39 cellular contexts compared by ENCODE assay signal in the genomic region with DNA sequence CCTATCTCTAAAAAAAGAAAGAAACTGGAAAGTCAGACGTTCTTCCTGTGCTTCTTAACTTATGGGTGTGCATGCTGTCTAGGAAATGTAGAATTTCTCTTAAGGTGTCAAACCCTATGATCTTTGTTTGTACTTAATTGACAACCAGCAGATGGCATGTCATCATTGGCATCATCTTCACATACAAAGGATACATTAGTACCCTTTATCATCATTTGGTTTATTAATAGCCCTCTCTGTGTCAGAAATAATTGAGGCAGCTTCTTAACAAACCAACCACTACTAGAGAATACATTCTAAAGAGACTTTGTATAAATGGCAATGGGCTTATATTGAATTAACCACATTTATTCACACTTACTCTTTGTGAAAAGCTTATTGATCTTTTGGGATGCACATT.
"Had no signal": no experiment of that assay in that cellular context is flagged by ENCODE, and none has a peak within 500 bp of the region (broad histone marks: within the 10 kb centered on the region; RNA-seq: fewer than 3 reads in every experiment).

No MANE protein-coding gene starts in this region.

- H3K9me3 Mint-ChIP-seq: activated naive CD4-positive, alpha-beta T cell treated with anti-CD3 and anti-CD28 coated beads for 36 hours; activated naive CD4-positive, alpha-beta T cell treated with anti-CD3 and anti-CD28 coated beads, Interleukin-2, amount 10 ng/mL, durations not matched to agents 7 days and 5 days; activated naive CD4-positive, alpha-beta T cell treated with anti-CD3 and anti-CD28 coated beads, Interleukin-2, amount 50 U/mL, for 24 hours; activated naive CD4-positive, alpha-beta T cell treated with anti-CD3 and anti-CD28 coated beads, Interleukin-2, amount 50 U/mL, for 72 hours; activated naive CD8-positive, alpha-beta T cell treated with anti-CD3 and anti-CD28 coated beads for 36 hours; activated naive CD8-positive, alpha-beta T cell treated with anti-CD3 and anti-CD28 coated beads, Interleukin-2, amount 10 ng/mL, durations not matched to agents 7 days and 5 days; activated naive CD8-positive, alpha-beta T cell treated with anti-CD3 and anti-CD28 coated beads, Interleukin-2, amount 50 U/mL, for 24 hours; activated T-cell treated with anti-CD3 and anti-CD28 coated beads, Interleukin-2, amount 50 U/mL, for 24 hours; activated T-cell treated with anti-CD3 and anti-CD28 coated beads, Interleukin-2, amount 50 U/mL, for 4 hours; activated T-cell treated with anti-CD3 and anti-CD28 coated beads, Interleukin-2, amount 50 U/mL, for 72 hours; activated T-helper 1 cell treated with anti-CD3 and anti-CD28 coated beads, Interleukin-12 subunit alpha, Interleukin-12 subunit beta, Interleukin-2, Interleukin-4 antibody, amounts not matched to agents 30 ng/mL and 10 ng/mL and 1 ng/mL, durations not matched to agents 14 hours and 24 hours and 36 hours; activated T-helper 17 cell treated with anti-CD3 and anti-CD28 coated beads, Interleukin-2, amount 50 U/mL, for 72 hours; activated T-helper 2 cell treated with anti-CD3 and anti-CD28 coated beads, Interferon-gamma antibody, Interleukin-2, Interleukin-4, amounts not matched to agents 10 μg/mL and 5 μg/mL and 100 μg/mL, durations not matched to agents 14 hours and 24 hours and 36 hours; brain; central memory CD8-positive, alpha-beta T cell had no signal

- H3K4me1 Mint-ChIP-seq: activated naive CD4-positive, alpha-beta T cell treated with anti-CD3 and anti-CD28 coated beads, Interleukin-2, amount 10 ng/mL, durations not matched to agents 7 days and 5 days; activated naive CD4-positive, alpha-beta T cell treated with anti-CD3 and anti-CD28 coated beads, Interleukin-2, amount 50 U/mL, for 24 hours; activated naive CD8-positive, alpha-beta T cell treated with anti-CD3 and anti-CD28 coated beads, Interleukin-2, amount 10 ng/mL, durations not matched to agents 7 days and 5 days; activated naive CD8-positive, alpha-beta T cell treated with anti-CD3 and anti-CD28 coated beads, Interleukin-2, amount 50 U/mL, for 24 hours; activated T-helper 17 cell treated with anti-CD3 and anti-CD28 coated beads, Interleukin-2, amount 50 U/mL, for 72 hours; brain; central memory CD8-positive, alpha-beta T cell had no signal

- H3K4me1 ChIP-seq: adrenal gland, ascending aorta, breast epithelium had no signal

- ATAC-seq: activated naive CD8-positive, alpha-beta T cell treated with anti-CD3 and anti-CD28 coated beads, Interleukin-2, amount 50 U/mL, for 24 hours; activated T-cell treated with anti-CD3 and anti-CD28 coated beads, Interleukin-2, amount 50 U/mL, for 4 hours; activated T-helper 17 cell treated with anti-CD3 and anti-CD28 coated beads, Interleukin-2, amount 50 U/mL, for 72 hours; body of pancreas had no signal

- H3K9me3 ChIP-seq: adrenal gland, ascending aorta, body of pancreas, breast epithelium had no signal

- H3K4me3 Mint-ChIP-seq: activated naive CD4-positive, alpha-beta T cell treated with anti-CD3 and anti-CD28 coated beads for 36 hours; activated naive CD4-positive, alpha-beta T cell treated with anti-CD3 and anti-CD28 coated beads, Interleukin-2, amount 10 ng/mL, durations not matched to agents 7 days and 5 days; activated naive CD4-positive, alpha-beta T cell treated with anti-CD3 and anti-CD28 coated beads, Interleukin-2, amount 50 U/mL, for 24 hours; activated naive CD8-positive, alpha-beta T cell; activated naive CD8-positive, alpha-beta T cell treated with anti-CD3 and anti-CD28 coated beads for 36 hours; activated naive CD8-positive, alpha-beta T cell treated with anti-CD3 and anti-CD28 coated beads, Interleukin-2, amount 10 ng/mL, durations not matched to agents 7 days and 5 days; activated naive CD8-positive, alpha-beta T cell treated with anti-CD3 and anti-CD28 coated beads, Interleukin-2, amount 50 U/mL, for 24 hours; activated T-cell treated with anti-CD3 and anti-CD28 coated beads, Interleukin-2, amount 50 U/mL, for 24 hours; activated T-cell treated with anti-CD3 and anti-CD28 coated beads, Interleukin-2, amount 50 U/mL, for 4 hours; activated T-cell treated with anti-CD3 and anti-CD28 coated beads, Interleukin-2, amount 50 U/mL, for 72 hours; activated T-helper 1 cell treated with anti-CD3 and anti-CD28 coated beads, Interleukin-12 subunit alpha, Interleukin-12 subunit beta, Interleukin-2, Interleukin-4 antibody, amounts not matched to agents 30 ng/mL and 10 ng/mL and 1 ng/mL, durations not matched to agents 14 hours and 24 hours and 36 hours; activated T-helper 17 cell treated with anti-CD3 and anti-CD28 coated beads, Interleukin-2, amount 50 U/mL, for 72 hours; brain; central memory CD8-positive, alpha-beta T cell had no signal

- H3K36me3 ChIP-seq: breast epithelium had no signal

- H3K36me3 Mint-ChIP-seq: activated naive CD4-positive, alpha-beta T cell treated with anti-CD3 and anti-CD28 coated beads, Interleukin-2, amount 50 U/mL, for 72 hours; activated naive CD8-positive, alpha-beta T cell had no signal

- DNase-seq: activated effector memory CD4-positive, alpha-beta T cell treated with anti-CD3 and anti-CD28 coated beads, Interleukin-2, amount 50 U/mL, for 16 hours; activated effector memory CD4-positive, alpha-beta T cell treated with Interleukin-2 at 50 U/mL for 16 hours; activated gamma-delta T cell; activated gamma-delta T cell treated with Interleukin-2 at 50 U/mL for 16 hours; activated naive CD4-positive, alpha-beta T cell; activated naive CD4-positive, alpha-beta T cell treated with anti-CD3 and anti-CD28 coated beads for 36 hours; activated naive CD4-positive, alpha-beta T cell treated with anti-CD3 and anti-CD28 coated beads, Interleukin-2, amount 10 ng/mL, durations not matched to agents 7 days and 5 days; activated naive CD4-positive, alpha-beta T cell treated with anti-CD3 and anti-CD28 coated beads, Interleukin-2, amount 50 U/mL, for 16 hours; activated naive CD4-positive, alpha-beta T cell treated with Interleukin-2 at 50 U/mL for 16 hours; activated naive CD8-positive, alpha-beta T cell treated with anti-CD3 and anti-CD28 coated beads for 36 hours; activated naive CD8-positive, alpha-beta T cell treated with anti-CD3 and anti-CD28 coated beads, Interleukin-2, amount 10 ng/mL, durations not matched to agents 7 days and 5 days; activated naive CD8-positive, alpha-beta T cell treated with anti-CD3 and anti-CD28 coated beads, Interleukin-2, amount 50 U/mL, for 24 hours; activated T-cell treated with anti-CD3 and anti-CD28 coated beads for 4 hours; activated T-cell treated with anti-CD3 and anti-CD28 coated beads, Interleukin-2, amount 50 U/mL, for 1 hour; activated T-cell treated with anti-CD3 and anti-CD28 coated beads, Interleukin-2, amount 50 U/mL, for 24 hours; activated T-cell treated with anti-CD3 and anti-CD28 coated beads, Interleukin-2, amount 50 U/mL, for 4 hours; activated T-cell treated with anti-CD3 and anti-CD28 coated beads, Interleukin-2, amount 50 U/mL, for 48 hours; activated T-cell treated with anti-CD3 and anti-CD28 coated beads, Interleukin-2, amount 50 U/mL, for 72 hours; adrenal gland; amniotic stem cell; amygdala; anterior cingulate cortex; aorta; body of pancreas; brain microvascular endothelial cell; caudate nucleus; central memory CD4-positive, alpha-beta T cell; cerebellar nuclear complex had no signal

- H3K27ac ChIP-seq: adrenal gland, ascending aorta, body of pancreas, brain microvascular endothelial cell, breast epithelium, cardiac muscle cell had no signal

- H3K4me3 ChIP-seq: adrenal gland, ascending aorta, body of pancreas, breast epithelium, cardiac muscle cell had no signal

- H3K27ac Mint-ChIP-seq: activated naive CD4-positive, alpha-beta T cell treated with anti-CD3 and anti-CD28 coated beads for 36 hours; activated naive CD4-positive, alpha-beta T cell treated with anti-CD3 and anti-CD28 coated beads, Interleukin-2, amount 10 ng/mL, durations not matched to agents 7 days and 5 days; activated naive CD4-positive, alpha-beta T cell treated with anti-CD3 and anti-CD28 coated beads, Interleukin-2, amount 50 U/mL, for 24 hours; activated naive CD8-positive, alpha-beta T cell treated with anti-CD3 and anti-CD28 coated beads, Interleukin-2, amount 10 ng/mL, durations not matched to agents 7 days and 5 days; activated T-helper 1 cell treated with anti-CD3 and anti-CD28 coated beads, Interleukin-12 subunit alpha, Interleukin-12 subunit beta, Interleukin-2, Interleukin-4 antibody, amounts not matched to agents 30 ng/mL and 10 ng/mL and 1 ng/mL, durations not matched to agents 14 hours and 24 hours and 36 hours; activated T-helper 2 cell treated with anti-CD3 and anti-CD28 coated beads, Interferon-gamma antibody, Interleukin-2, Interleukin-4, amounts not matched to agents 10 μg/mL and 5 μg/mL and 100 μg/mL, durations not matched to agents 14 hours and 24 hours and 36 hours had no signal

- H3K27me3 ChIP-seq: adrenal gland, ascending aorta, body of pancreas, brain microvascular endothelial cell, breast epithelium, cardiac muscle cell had no signal
